ENCODE assay signal across 8 cellular contexts in the genomic region with DNA sequence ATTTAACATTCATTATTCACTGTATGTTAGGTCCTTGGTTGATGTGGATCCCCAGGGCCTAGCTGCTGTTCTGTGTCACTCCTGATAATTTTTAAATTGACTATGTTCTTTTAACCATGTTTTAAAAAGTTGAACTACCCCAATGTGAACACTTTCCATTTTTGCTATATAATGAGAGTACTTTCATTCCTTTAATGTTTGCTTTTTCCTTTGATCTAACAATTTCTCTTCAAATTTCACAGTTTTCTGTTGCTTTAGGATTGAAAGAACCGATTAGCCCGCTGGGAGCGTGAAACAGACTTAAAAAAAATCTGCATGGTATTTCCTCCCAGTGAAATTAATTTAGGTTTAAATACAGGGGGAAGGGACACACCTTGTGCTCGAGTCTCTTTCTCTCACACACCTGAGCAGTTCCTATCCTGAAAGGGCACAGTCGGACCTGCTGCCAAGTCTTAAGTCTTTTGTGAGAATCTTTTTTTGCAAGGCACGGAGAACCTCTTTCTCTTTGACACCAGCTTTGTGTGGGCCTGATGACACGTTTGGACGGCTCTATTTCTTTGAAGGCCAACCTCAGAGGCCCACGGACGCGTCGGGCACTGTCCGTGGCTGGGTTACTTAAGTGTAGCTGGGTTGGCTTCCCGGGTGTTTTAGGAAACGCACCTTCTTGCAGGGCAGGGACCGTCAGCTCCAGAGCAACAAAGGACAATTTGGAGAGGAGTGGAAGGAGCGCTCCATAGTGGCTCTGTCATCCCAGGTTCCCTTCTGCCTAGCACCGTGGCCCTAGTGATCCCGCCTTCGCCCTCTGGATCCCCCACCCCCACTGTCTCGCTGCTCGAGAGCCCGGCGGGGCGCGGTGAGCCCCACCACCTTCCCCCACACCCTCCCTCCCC. TPM values are rescaled to one million over a fixed set of nuclear protein-coding genes. Genes with fewer than 3 reads are reported as not detected.
DNase-seq lines count a peak whose midpoint lies in the region; ATAC-seq and TF ChIP-seq lines count a peak whose summit lies in the region.

No MANE protein-coding gene starts in this region.

- peak overlapping the region in 4 of 5 donors; percentile 72 to 84 (median 80) for H3K27ac ChIP-seq in stomach
- no peak overlapping the region for H3K27ac ChIP-seq in MM.1S (ENCODE audit: low read length)

- WGBS in stomach, 5 donors: 25 to 44% (median 30%) methylated on average over 16 to 26 of the region's 26 CpGs

- no peak overlapping the region for H3K27ac Mint-ChIP-seq in activated T-helper 1 cell treated with anti-CD3 and anti-CD28 coated beads, Interleukin-12 subunit alpha, Interleukin-12 subunit beta, Interleukin-2, Interleukin-4 antibody, amounts not matched to agents 30 ng/mL and 10 ng/mL and 1 ng/mL, durations not matched to agents 14 hours and 24 hours and 36 hours

- no peaks in the 10 kb centered on the region for H3K9me3 Mint-ChIP-seq in activated T-helper 1 cell treated with anti-CD3 and anti-CD28 coated beads, Interleukin-12 subunit alpha, Interleukin-12 subunit beta, Interleukin-2, Interleukin-4 antibody, amounts not matched to agents 30 ng/mL and 10 ng/mL and 1 ng/mL, durations not matched to agents 14 hours and 24 hours and 36 hours

- H3K4me3 ChIP-seq in stomach: peak overlapping the region; percentile 63 to 90 (median 76)
- H3K4me3 ChIP-seq in MM.1S (ENCODE audit: low read length): no peak overlapping the region

- H2AFZ ChIP-seq in MM.1S (ENCODE audit: low read length): no peak overlapping the region

- no peak for TF ChIP-seq EP300 in stomach (IDR thresholded peaks at IDR 0.05)

- TF ChIP-seq CTCF in stomach (IDR thresholded peaks at IDR 0.05): no peak
- no peak for TF ChIP-seq CTCF in MM.1S (IDR thresholded peaks at IDR 0.05; ENCODE audit: low read length)

- H3K4me1 Mint-ChIP-seq in activated T-helper 1 cell treated with anti-CD3 and anti-CD28 coated beads, Interleukin-12 subunit alpha, Interleukin-12 subunit beta, Interleukin-2, Interleukin-4 antibody, amounts not matched to agents 30 ng/mL and 10 ng/mL and 1 ng/mL, durations not matched to agents 14 hours and 24 hours and 36 hours (ENCODE audit: low read depth): peaks cover 18% of the 10 kb centered on the region

- H3K4me1 ChIP-seq in stomach: peaks cover 12 to 44% (median 38%) of the 10 kb centered on the region in 4 donors
- peaks cover 16% of the 10 kb centered on the region for H3K4me1 ChIP-seq in MM.1S (ENCODE audit: low read length)

- H3K27me3 ChIP-seq in stomach (peaks cover 0 to 51% (median 12%) of the 10 kb centered on the region in 3 donors), MM.1S (replicated peaks; ENCODE audit: insufficient read depth, low read length) (no peaks in the 10 kb centered on the region)

- no peak overlapping the region for H3K4me2 ChIP-seq in MM.1S (ENCODE audit: low read depth, low read length)

- intact Hi-C loops in activated T-helper 1 cell treated with anti-CD3 and anti-CD28 coated beads, Interleukin-12 subunit alpha, Interleukin-12 subunit beta, Interleukin-2, Interleukin-4 antibody, amounts not matched to agents 30 ng/mL and 10 ng/mL and 1 ng/mL, durations not matched to agents 14 hours and 24 hours and 36 hours (cut with micrococcal nuclease): loop anchor here (1.0 kb wide), 1 partner anchor 215 kb away; no protein-coding TSS in a partner anchor
- intact Hi-C loops in stomach (cut with DNase I; ENCODE audit: low total_unique reads): no loop called here

- no peaks in the 10 kb centered on the region for H3K36me3 Mint-ChIP-seq in activated T-helper 1 cell treated with anti-CD3 and anti-CD28 coated beads, Interleukin-12 subunit alpha, Interleukin-12 subunit beta, Interleukin-2, Interleukin-4 antibody, amounts not matched to agents 30 ng/mL and 10 ng/mL and 1 ng/mL, durations not matched to agents 14 hours and 24 hours and 36 hours (ENCODE audit: low read depth)

- H4K20me1 ChIP-seq in MM.1S (ENCODE audit: insufficient read depth, low read length): no peaks in the 10 kb centered on the region

- no peak for ATAC-seq in HG02798 (IDR thresholded peaks at IDR 0.05; ENCODE audit: poor library complexity, unreplicated experiment)

- H3K79me2 ChIP-seq in MM.1S (ENCODE audit: low read length): no peaks in the 10 kb centered on the region

- DNase-seq in NCI-H345 (lab: John Stamatoyannopoulos, UW) (peak; percentile 61), NCI-H345 treated with DMSO at 0.1 percent for 48 hours (lab: John Stamatoyannopoulos, UW; ENCODE audit: unreplicated experiment) (no peak), islet precursor cell (peak; percentile 57), stomach (no peak), T1000 (lab: John Stamatoyannopoulos, UW) (no peak), MM.1S (no peak)
- no peak for DNase-seq in activated T-helper 1 cell treated with anti-CD3 and anti-CD28 coated beads, Interleukin-12 subunit alpha, Interleukin-12 subunit beta, Interleukin-2, Interleukin-4 antibody, amounts not matched to agents 30 ng/mL and 10 ng/mL and 1 ng/mL, durations not matched to agents 14 hours and 24 hours and 36 hours (ENCODE audit: low spot score)

- peaks cover 19% of the 10 kb centered on the region for H3F3A ChIP-seq in MM.1S (ENCODE audit: insufficient read depth, low read length)

- H3K9me3 ChIP-seq in stomach (no peaks in the 10 kb centered on the region), MM.1S (replicated peaks; ENCODE audit: insufficient read depth, low read length) (no peaks in the 10 kb centered on the region)

- H3K36me3 ChIP-seq in stomach: no peaks in the 10 kb centered on the region
- no peaks in the 10 kb centered on the region for H3K36me3 ChIP-seq in MM.1S (replicated peaks; ENCODE audit: insufficient read depth, low read length)

- H3K4me3 Mint-ChIP-seq in activated T-helper 1 cell treated with anti-CD3 and anti-CD28 coated beads, Interleukin-12 subunit alpha, Interleukin-12 subunit beta, Interleukin-2, Interleukin-4 antibody, amounts not matched to agents 30 ng/mL and 10 ng/mL and 1 ng/mL, durations not matched to agents 14 hours and 24 hours and 36 hours: peak overlapping the region; percentile 54

- peaks cover 67% of the 10 kb centered on the region for H3K27me3 Mint-ChIP-seq in activated T-helper 1 cell treated with anti-CD3 and anti-CD28 coated beads, Interleukin-12 subunit alpha, Interleukin-12 subunit beta, Interleukin-2, Interleukin-4 antibody, amounts not matched to agents 30 ng/mL and 10 ng/mL and 1 ng/mL, durations not matched to agents 14 hours and 24 hours and 36 hours (ENCODE audit: insufficient read depth)

- TF ChIP-seq POLR2A in stomach (IDR thresholded peaks at IDR 0.05): no peak

- no peaks in the 10 kb centered on the region for H3K9me2 ChIP-seq in MM.1S (replicated peaks; ENCODE audit: insufficient read depth, low read length)

- H3K9ac ChIP-seq in MM.1S (ENCODE audit: low read length): no peak overlapping the region

RNA-seq across cellular contexts. Expression of gene CHN2, which starts 1.0 kb away (rescaled TPM):
- total RNA-seq in activated T-helper 1 cell treated with anti-CD3 and anti-CD28 coated beads, Interleukin-12 subunit alpha, Interleukin-12 subunit beta, Interleukin-2, Interleukin-4 antibody, amounts not matched to agents 30 ng/mL and 10 ng/mL and 1 ng/mL, durations not matched to agents 14 hours and 24 hours and 36 hours: not detected in 2 replicates
- 10 to 100 TPM; 12.5 to 47.8 (median 23.2) TPM for total RNA-seq in stomach
- 1 to 10 TPM; 2.4 to 7.8 (median 5.2) TPM for polyA plus RNA-seq in stomach

RNA-seq across cellular contexts. Expression of gene CPVL, which starts 47.2 kb away (rescaled TPM):
- not detected in 2 replicates for total RNA-seq in activated T-helper 1 cell treated with anti-CD3 and anti-CD28 coated beads, Interleukin-12 subunit alpha, Interleukin-12 subunit beta, Interleukin-2, Interleukin-4 antibody, amounts not matched to agents 30 ng/mL and 10 ng/mL and 1 ng/mL, durations not matched to agents 14 hours and 24 hours and 36 hours
- total RNA-seq in stomach: 10 to 100 TPM in 2 of 5 donors, not detected in 3; 22.8 to 24.3 TPM
- polyA plus RNA-seq in stomach: 10 to 100 TPM in 1 of 3 donors, 1 to 10 TPM in 2; 4.1 to 17.5 (median 4.8) TPM

Comparison
In these comparisons a context has a peak if more than half of its experiments do, and no peak if none do; other contexts are left out.
1. DNase-seq: peak in NCI-H345 (single experiment) and islet precursor cell (single experiment); none in NCI-H345 treated with DMSO at 0.1 percent for 48 hours (single experiment), activated T-helper 1 cell treated with anti-CD3 and anti-CD28 coated beads, Interleukin-12 subunit alpha, Interleukin-12 subunit beta, Interleukin-2, Interleukin-4 antibody, amounts not matched to agents 30 ng/mL and 10 ng/mL and 1 ng/mL, durations not matched to agents 14 hours and 24 hours and 36 hours (single experiment), stomach (single experiment), T1000 (single experiment) and MM.1S (single experiment).
2. RNA of gene CHN2, which starts 1.0 kb away (total RNA-seq): 12.5 to 47.8 TPM in stomach; not detected in activated T-helper 1 cell treated with anti-CD3 and anti-CD28 coated beads, Interleukin-12 subunit alpha, Interleukin-12 subunit beta, Interleukin-2, Interleukin-4 antibody, amounts not matched to agents 30 ng/mL and 10 ng/mL and 1 ng/mL, durations not matched to agents 14 hours and 24 hours and 36 hours; every median in the first group is over 10 times any median in the second.